Comparison of ENCODE assay signal across 14 cellular contexts in genomic region chr6:111720931-111721496, GRCh38.
DNase-seq lines count a peak whose midpoint lies in the region; ATAC-seq and TF ChIP-seq lines count a peak whose summit lies in the region.
"Had no signal": no experiment of that assay in that cellular context is flagged by ENCODE, and none has a peak within 500 bp of the region (broad histone marks: within the 10 kb centered on the region; RNA-seq: fewer than 3 reads in every experiment).

No MANE protein-coding gene starts in this region.

- DNase-seq in activated naive CD4-positive, alpha-beta T cell treated with anti-CD3 and anti-CD28 coated beads for 36 hours = no peak
- no peak for DNase-seq in activated naive CD4-positive, alpha-beta T cell treated with anti-CD3 and anti-CD28 coated beads, Interleukin-2, amount 50 U/mL, for 16 hours
- DNase-seq in T-cell (no peak), immature natural killer cell (no peak), kidney tubule cell (ENCODE audit: low spot score) (no peak)
- DNase-seq: activated effector memory CD4-positive, alpha-beta T cell treated with Interleukin-2 at 50 U/mL for 16 hours; NCI-H1105; NCI-H524 treated with DMSO at 0.1 percent for 48 hours; psoas muscle had no signal

- H3K4me3 Mint-ChIP-seq in activated naive CD4-positive, alpha-beta T cell treated with anti-CD3 and anti-CD28 coated beads for 36 hours = no peak overlapping the region
- H3K4me3 Mint-ChIP-seq in T-cell = peak overlapping the region in 1 of 3 donors; percentile 42
- peak overlapping the region in 3 of 5 donors; percentile 1 to 21 (median 17) for H3K4me3 Mint-ChIP-seq in immature natural killer cell
- no peak overlapping the region for H3K4me3 Mint-ChIP-seq in stimulated activated memory B cell treated with anti-CD40 and anti-IgM and Interleukin-4, amounts not matched to agents 10 μg/mL and 1 μg/mL and 100 μg/mL, for 72 hours
- H3K4me3 Mint-ChIP-seq: stimulated activated naive CD8-positive, alpha-beta T cell treated with anti-CD3 and anti-CD28 coated beads, Interleukin-15, amount 100 ng/mL, for 72 hours; T-helper 2 cell treated with Interferon-gamma antibody and Interleukin-4, amounts not matched to agents 5 μg/mL and 100 μg/mL, for 36 hours had no signal

- no peaks in the 10 kb centered on the region for H3K27me3 Mint-ChIP-seq in activated naive CD4-positive, alpha-beta T cell treated with anti-CD3 and anti-CD28 coated beads for 36 hours (ENCODE audit: low read depth)
- H3K27me3 Mint-ChIP-seq in T-cell = no peaks in the 10 kb centered on the region
- H3K27me3 Mint-ChIP-seq in immature natural killer cell (ENCODE audit: low read depth in 3 of 3) = peaks cover 8 to 12% (median 11%) of the 10 kb centered on the region in 3 donors
- no peaks in the 10 kb centered on the region for H3K27me3 Mint-ChIP-seq in stimulated activated memory B cell treated with anti-CD40 and anti-IgM and Interleukin-4, amounts not matched to agents 10 μg/mL and 1 μg/mL and 100 μg/mL, for 72 hours
- H3K27me3 Mint-ChIP-seq: stimulated activated naive CD8-positive, alpha-beta T cell treated with anti-CD3 and anti-CD28 coated beads, Interleukin-15, amount 100 ng/mL, for 72 hours had no signal

- POLR2A ChIA-PET in T-cell (lab: Charles Lee) = no interaction called here

- no peak for TF ChIP-seq POLR2A in GM18505 (IDR thresholded peaks at IDR 0.05; ENCODE audit: borderline replicate concordance, extremely low read depth, insufficient read depth, insufficient read length)

- peaks cover 42% of the 10 kb centered on the region for H3K36me3 Mint-ChIP-seq in activated naive CD4-positive, alpha-beta T cell treated with anti-CD3 and anti-CD28 coated beads for 36 hours (ENCODE audit: low read depth)
- peaks cover 61% of the 10 kb centered on the region for H3K36me3 Mint-ChIP-seq in T-cell
- peaks cover 30 to 46% (median 33%) of the 10 kb centered on the region in 3 donors for H3K36me3 Mint-ChIP-seq in immature natural killer cell
- H3K36me3 Mint-ChIP-seq in stimulated activated memory B cell treated with anti-CD40 and anti-IgM and Interleukin-4, amounts not matched to agents 10 μg/mL and 1 μg/mL and 100 μg/mL, for 72 hours = peaks cover 19% of the 10 kb centered on the region

- H3K9me3 Mint-ChIP-seq in activated naive CD4-positive, alpha-beta T cell treated with anti-CD3 and anti-CD28 coated beads for 36 hours = no peaks in the 10 kb centered on the region
- H3K9me3 Mint-ChIP-seq in T-cell (no peaks in the 10 kb centered on the region), immature natural killer cell (no peaks in the 10 kb centered on the region)
- no peaks in the 10 kb centered on the region for H3K9me3 Mint-ChIP-seq in stimulated activated memory B cell treated with anti-CD40 and anti-IgM and Interleukin-4, amounts not matched to agents 10 μg/mL and 1 μg/mL and 100 μg/mL, for 72 hours
- H3K9me3 Mint-ChIP-seq: T-helper 2 cell treated with Interferon-gamma antibody and Interleukin-4, amounts not matched to agents 5 μg/mL and 100 μg/mL, for 36 hours had no signal

- CTCF ChIA-PET in activated naive CD4-positive, alpha-beta T cell treated with anti-CD3 and anti-CD28 coated beads for 36 hours (lab: Charles Lee) = interaction anchor here (0.6 to 1.9 kb wide), 5 partner anchors 8 to 322 kb away, joined by 3 to 9 read pairs (median 3); no protein-coding TSS in a partner anchor
- CTCF ChIA-PET in T-cell (lab: Charles Lee) = interaction anchor here (1.2 to 1.8 kb wide), 2 partner anchors 15 to 26 kb away, joined by 3 to 4 read pairs; no protein-coding TSS in a partner anchor

- no peak for ATAC-seq in T-cell (replicated peaks in 1 of 4)
- ATAC-seq in stimulated activated memory B cell treated with anti-CD40 and anti-IgM and Interleukin-4, amounts not matched to agents 10 μg/mL and 1 μg/mL and 100 μg/mL, for 72 hours = no peak
- no peak for ATAC-seq in HG02840 (IDR thresholded peaks at IDR 0.05; ENCODE audit: low FRiP score, unreplicated experiment)
- no peak for ATAC-seq in GM18505 (IDR thresholded peaks at IDR 0.05; ENCODE audit: unreplicated experiment)

- peak overlapping the region; percentile 55 for H3K27ac Mint-ChIP-seq in activated naive CD4-positive, alpha-beta T cell treated with anti-CD3 and anti-CD28 coated beads for 36 hours
- H3K27ac Mint-ChIP-seq in T-cell (peak overlapping the region; percentile 82 to 87), immature natural killer cell (peak overlapping the region; percentile 90 to 100 (median 98))
- peak overlapping the region; percentile 21 for H3K27ac Mint-ChIP-seq in stimulated activated memory B cell treated with anti-CD40 and anti-IgM and Interleukin-4, amounts not matched to agents 10 μg/mL and 1 μg/mL and 100 μg/mL, for 72 hours
- H3K27ac Mint-ChIP-seq: T-helper 2 cell treated with Interferon-gamma antibody and Interleukin-4, amounts not matched to agents 5 μg/mL and 100 μg/mL, for 36 hours had no signal

- intact Hi-C loops in activated naive CD4-positive, alpha-beta T cell treated with anti-CD3 and anti-CD28 coated beads for 36 hours (cut with micrococcal nuclease) = no loop called here

- peaks cover 83% of the 10 kb centered on the region for H3K4me1 Mint-ChIP-seq in activated naive CD4-positive, alpha-beta T cell treated with anti-CD3 and anti-CD28 coated beads for 36 hours (ENCODE audit: low read depth)
- H3K4me1 Mint-ChIP-seq in T-cell = peaks cover 63 to 83% (median 83%) of the 10 kb centered on the region in 3 donors
- H3K4me1 Mint-ChIP-seq in immature natural killer cell = peaks cover 85 to 88% of the 10 kb centered on the region in 2 donors
- H3K4me1 Mint-ChIP-seq in stimulated activated memory B cell treated with anti-CD40 and anti-IgM and Interleukin-4, amounts not matched to agents 10 μg/mL and 1 μg/mL and 100 μg/mL, for 72 hours = peaks cover 33% of the 10 kb centered on the region

Comparison
In these comparisons a context has a peak if more than half of its experiments do, and no peak if none do; other contexts are left out.
1. H3K27ac Mint-ChIP-seq: peak in every context shown above with its lines; median percentile 98 in immature natural killer cell; 84 in T-cell; 55 in activated naive CD4-positive, alpha-beta T cell treated with anti-CD3 and anti-CD28 coated beads for 36 hours; 21 in stimulated activated memory B cell treated with anti-CD40 and anti-IgM and Interleukin-4, amounts not matched to agents 10 μg/mL and 1 μg/mL and 100 μg/mL, for 72 hours.
2. H3K4me3 Mint-ChIP-seq: peak in immature natural killer cell (3 of 5); none in activated naive CD4-positive, alpha-beta T cell treated with anti-CD3 and anti-CD28 coated beads for 36 hours (single experiment) and stimulated activated memory B cell treated with anti-CD40 and anti-IgM and Interleukin-4, amounts not matched to agents 10 μg/mL and 1 μg/mL and 100 μg/mL, for 72 hours (single experiment).